In the genomic region with DNA sequence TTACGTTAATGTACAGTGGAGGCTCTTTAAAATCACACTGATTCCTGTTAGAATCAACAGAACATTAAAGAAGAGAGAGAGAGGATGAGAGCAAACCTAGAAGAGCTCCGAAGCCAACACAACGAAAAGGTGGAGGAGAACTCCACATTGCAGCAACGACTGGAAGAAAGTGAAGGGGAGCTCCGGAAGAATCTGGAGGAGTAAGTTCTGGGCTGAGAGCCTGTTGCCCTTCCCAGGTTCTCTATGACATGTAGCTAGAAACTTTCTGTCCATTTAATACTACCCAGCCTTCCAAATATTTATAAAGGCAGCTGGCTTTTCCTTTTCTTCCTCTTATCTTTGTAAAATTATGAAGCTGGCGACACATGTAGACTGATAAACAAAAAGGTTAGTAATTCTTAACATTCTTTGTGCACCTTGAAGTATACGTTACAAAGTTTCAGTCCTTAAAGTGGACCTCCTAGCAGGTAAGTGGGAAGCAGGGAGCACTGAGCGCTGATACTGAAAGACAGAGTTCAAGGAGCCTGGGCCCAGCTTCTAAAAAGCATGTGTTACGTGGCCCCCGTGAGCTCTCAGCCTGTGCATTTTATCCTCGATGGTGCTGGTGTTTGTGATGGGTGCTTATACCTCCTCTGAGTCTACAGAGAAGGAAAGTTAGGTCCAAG, we compare ENCODE assay signal across 28 cellular contexts.
"Had no signal": no experiment of that assay in that cellular context is flagged by ENCODE, and none has a peak within 500 bp of the region (broad histone marks: within the 10 kb centered on the region; RNA-seq: fewer than 3 reads in every experiment).

No MANE protein-coding gene starts in this region.

- DNase-seq: activated CD4-positive, alpha-beta memory T cell treated with anti-CD3 and anti-CD28 coated beads for 36 hours; activated CD4-positive, alpha-beta T cell treated with anti-CD3 and anti-CD28 coated beads for 1 hour; activated CD4-positive, alpha-beta T cell treated with anti-CD3 and anti-CD28 coated beads, Interleukin-2, amount 10 ng/mL, durations not matched to agents 7 days and 5 days; activated CD8-positive, alpha-beta memory T cell treated with anti-CD3 and anti-CD28 coated beads for 24 hours; activated effector memory CD4-positive, alpha-beta T cell treated with anti-CD3 and anti-CD28 coated beads, Interleukin-2, amount 50 U/mL, for 16 hours; activated naive CD4-positive, alpha-beta T cell treated with Interleukin-2 at 50 U/mL for 16 hours; activated naive CD8-positive, alpha-beta T cell treated with anti-CD3 and anti-CD28 coated beads, Interleukin-2, amount 50 U/mL, for 24 hours; activated T-cell treated with anti-CD3 and anti-CD28 coated beads, Interleukin-2, amount 50 U/mL, for 4 hours; amniotic stem cell; KG1; NCI-H1092; NCI-H1417; NCI-H1930; NCI-H2171 treated with DMSO at 0.1 percent for 48 hours; NCI-H345; NCI-H510A; NCI-H526 treated with DMSO at 0.1 percent for 48 hours; NCI-H82; NK-92 treated with Interleukin-12 subunit alpha and Interleukin-12 subunit beta, amount 100 ng/mL, for 24 hours; OCI-M1; RPMI8226; T-helper 1 cell had no signal

- H3K36me3 Mint-ChIP-seq: activated CD4-positive, alpha-beta memory T cell treated with anti-CD3 and anti-CD28 coated beads for 36 hours; activated naive CD4-positive, alpha-beta T cell treated with anti-CD3 and anti-CD28 coated beads, Interleukin-2, amount 50 U/mL, for 72 hours; brain; IgD-negative memory B cell had no signal

- H3K4me3 Mint-ChIP-seq: activated CD4-positive, alpha-beta memory T cell treated with anti-CD3 and anti-CD28 coated beads for 36 hours; activated CD4-positive, alpha-beta T cell treated with anti-CD3 and anti-CD28 coated beads, Interleukin-2, amount 10 ng/mL, durations not matched to agents 7 days and 5 days; activated naive CD8-positive, alpha-beta T cell treated with anti-CD3 and anti-CD28 coated beads, Interleukin-2, amount 50 U/mL, for 24 hours; activated T-cell treated with anti-CD3 and anti-CD28 coated beads, Interleukin-2, amount 50 U/mL, for 4 hours; brain; IgD-negative memory B cell had no signal

- H3K9me3 Mint-ChIP-seq: activated CD4-positive, alpha-beta memory T cell treated with anti-CD3 and anti-CD28 coated beads for 36 hours; activated CD4-positive, alpha-beta T cell treated with anti-CD3 and anti-CD28 coated beads, Interleukin-2, amount 10 ng/mL, durations not matched to agents 7 days and 5 days; activated naive CD4-positive, alpha-beta T cell treated with anti-CD3 and anti-CD28 coated beads, Interleukin-2, amount 50 U/mL, for 72 hours; activated naive CD8-positive, alpha-beta T cell treated with anti-CD3 and anti-CD28 coated beads, Interleukin-2, amount 50 U/mL, for 24 hours; activated T-cell treated with anti-CD3 and anti-CD28 coated beads, Interleukin-2, amount 50 U/mL, for 4 hours had no signal

- H3K4me1 Mint-ChIP-seq: activated CD4-positive, alpha-beta T cell treated with anti-CD3 and anti-CD28 coated beads, Interleukin-2, amount 10 ng/mL, durations not matched to agents 7 days and 5 days; activated naive CD8-positive, alpha-beta T cell treated with anti-CD3 and anti-CD28 coated beads, Interleukin-2, amount 50 U/mL, for 24 hours; brain; IgD-negative memory B cell had no signal

- H3K4me3 ChIP-seq: SK-N-MC had no signal

- H3K27ac Mint-ChIP-seq: activated CD4-positive, alpha-beta memory T cell treated with anti-CD3 and anti-CD28 coated beads for 36 hours; activated CD4-positive, alpha-beta T cell treated with anti-CD3 and anti-CD28 coated beads, Interleukin-2, amount 10 ng/mL, durations not matched to agents 7 days and 5 days; activated naive CD4-positive, alpha-beta T cell treated with anti-CD3 and anti-CD28 coated beads, Interleukin-2, amount 50 U/mL, for 72 hours; activated naive CD8-positive, alpha-beta T cell treated with anti-CD3 and anti-CD28 coated beads, Interleukin-2, amount 50 U/mL, for 24 hours had no signal

- ATAC-seq: activated naive CD4-positive, alpha-beta T cell treated with anti-CD3 and anti-CD28 coated beads, Interleukin-2, amount 50 U/mL, for 72 hours; activated naive CD8-positive, alpha-beta T cell treated with anti-CD3 and anti-CD28 coated beads, Interleukin-2, amount 50 U/mL, for 24 hours; activated T-cell treated with anti-CD3 and anti-CD28 coated beads, Interleukin-2, amount 50 U/mL, for 4 hours; Panc1; Right ventricle myocardium inferior had no signal

- H3K27ac ChIP-seq: SK-N-MC had no signal
